Comparison of ENCODE assay signal across 11 cellular contexts in genomic region chr6:10402648-10403311, GRCh38. TPM values are rescaled to one million over a fixed set of nuclear protein-coding genes. Genes with fewer than 3 reads are reported as not detected.
DNase-seq lines count a peak whose midpoint lies in the region; ATAC-seq and TF ChIP-seq lines count a peak whose summit lies in the region.
"Had no signal": no experiment of that assay in that cellular context is flagged by ENCODE, and none has a peak within 500 bp of the region (broad histone marks: within the 10 kb centered on the region; RNA-seq: fewer than 3 reads in every experiment).

No MANE protein-coding gene starts in this region.

- H3F3A ChIP-seq in OCI-LY1 (ENCODE audit: insufficient read depth, low read length), result no peaks in the 10 kb centered on the region

- H3K9me3 ChIP-seq in OCI-LY1 (ENCODE audit: low read length) (no peaks in the 10 kb centered on the region), WERI-Rb-1 (ENCODE audit: severe bottlenecking) (no peaks in the 10 kb centered on the region)

- H3K9ac ChIP-seq in OCI-LY1 (ENCODE audit: low read length), result peak overlapping the region; percentile 91; the same call in 1 of the 2 replicates

- H3K4me3 Mint-ChIP-seq in activated CD4-positive, alpha-beta T cell treated with anti-CD3 and anti-CD28 coated beads, Interleukin-2, amount 10 ng/mL, durations not matched to agents 24 days and 14 days, result peak overlapping the region; percentile 80
- peak overlapping the region; percentile 78 for H3K4me3 Mint-ChIP-seq in central memory CD8-positive, alpha-beta T cell
- H3K4me3 Mint-ChIP-seq in progenitor cell of endocrine pancreas (ENCODE audit: low read depth), result peak overlapping the region; percentile 75

- H3K4me3 ChIP-seq in OCI-LY1 (ENCODE audit: low read depth, low read length, poor library complexity, severe bottlenecking) (peak overlapping the region; percentile 89), WERI-Rb-1 (ENCODE audit: low read depth, low read length) (no peak overlapping the region), dorsolateral prefrontal cortex (peak overlapping the region in 5 of 59 donors; percentile 52 to 72 (median 66))

- peak overlapping the region; percentile 99 for H3K4me2 ChIP-seq in OCI-LY1 (ENCODE audit: low read length)

- peak overlapping the region; percentile 61 for H3K27ac Mint-ChIP-seq in activated CD4-positive, alpha-beta T cell treated with anti-CD3 and anti-CD28 coated beads, Interleukin-2, amount 10 ng/mL, durations not matched to agents 24 days and 14 days
- H3K27ac Mint-ChIP-seq in central memory CD8-positive, alpha-beta T cell (ENCODE audit: low read depth), result no peak overlapping the region
- no peak overlapping the region for H3K27ac Mint-ChIP-seq in progenitor cell of endocrine pancreas

- TF ChIP-seq CTCF in OCI-LY1 (IDR thresholded peaks at IDR 0.05; ENCODE audit: low read length) (no peak), progenitor cell of endocrine pancreas (IDR thresholded peaks at IDR 0.05; ENCODE audit: unreplicated experiment) (no peak), WERI-Rb-1 (IDR thresholded peaks at IDR 0.05; ENCODE audit: low read depth, low read length) (no peak), dorsolateral prefrontal cortex (IDR thresholded peaks at IDR 0.05 in 54 of 56, conservative IDR thresholded peaks at IDR 0.05 in 2 of 56; ENCODE audit: low read depth in 1 of 56, partially characterized antibody in 56 of 56) (no peak)

- H3K4me1 ChIP-seq in OCI-LY1 (ENCODE audit: insufficient read depth, low read length, severe bottlenecking), result peaks cover 33% of the 10 kb centered on the region

- peaks cover 31% of the 10 kb centered on the region for H3K9me3 Mint-ChIP-seq in activated CD4-positive, alpha-beta T cell treated with anti-CD3 and anti-CD28 coated beads, Interleukin-2, amount 10 ng/mL, durations not matched to agents 24 days and 14 days
- peaks cover 17% of the 10 kb centered on the region for H3K9me3 Mint-ChIP-seq in central memory CD8-positive, alpha-beta T cell
- H3K9me3 Mint-ChIP-seq in progenitor cell of endocrine pancreas (ENCODE audit: low read depth), result no peaks in the 10 kb centered on the region

- no peak for ATAC-seq in central memory CD8-positive, alpha-beta T cell (replicated peaks; ENCODE audit: extremely low read depth, poor library complexity, severe bottlenecking)

- H3K27me3 Mint-ChIP-seq in activated CD4-positive, alpha-beta T cell treated with anti-CD3 and anti-CD28 coated beads, Interleukin-2, amount 10 ng/mL, durations not matched to agents 24 days and 14 days, result peaks cover 74% of the 10 kb centered on the region
- H3K27me3 Mint-ChIP-seq in central memory CD8-positive, alpha-beta T cell, result peaks cover 55% of the 10 kb centered on the region
- H3K27me3 Mint-ChIP-seq in progenitor cell of endocrine pancreas, result peaks cover 93% of the 10 kb centered on the region

- H3K9me2 ChIP-seq in OCI-LY1 (ENCODE audit: low read depth, low read length), result no peaks in the 10 kb centered on the region

- H3K4me1 Mint-ChIP-seq in activated CD4-positive, alpha-beta T cell treated with anti-CD3 and anti-CD28 coated beads, Interleukin-2, amount 10 ng/mL, durations not matched to agents 24 days and 14 days, result peaks cover 4% of the 10 kb centered on the region
- H3K4me1 Mint-ChIP-seq in central memory CD8-positive, alpha-beta T cell, result peaks cover 6% of the 10 kb centered on the region
- H3K4me1 Mint-ChIP-seq in progenitor cell of endocrine pancreas (ENCODE audit: low read depth), result peaks cover 8% of the 10 kb centered on the region

- H2AFZ ChIP-seq in OCI-LY1 (ENCODE audit: low read length), result peak overlapping the region; percentile 97

- intact Hi-C loops in activated CD4-positive, alpha-beta T cell treated with anti-CD3 and anti-CD28 coated beads, Interleukin-2, amount 10 ng/mL, durations not matched to agents 24 days and 14 days (cut with micrococcal nuclease), result loop anchor here (10.0 kb wide), 1 partner anchor 322 kb away; the partner anchor contains the start of gene TMEM14C
- intact Hi-C loops in dorsolateral prefrontal cortex (cut with DNase I), result loop anchor here in 1 of 2 donors (10.0 kb wide), 1 partner anchor 258 kb away; no protein-coding TSS in a partner anchor

- H3K27me3 ChIP-seq in OCI-LY1 (ENCODE audit: insufficient read depth, low read length), result no peaks in the 10 kb centered on the region
- no peaks in the 10 kb centered on the region for H3K27me3 ChIP-seq in WERI-Rb-1 (ENCODE audit: insufficient read depth, low read depth, severe bottlenecking)
- H3K27me3 ChIP-seq in dorsolateral prefrontal cortex, result peaks cover 0 to 100% (median 92%) of the 10 kb centered on the region in 45 donors

- no peaks in the 10 kb centered on the region for H4K20me1 ChIP-seq in OCI-LY1 (ENCODE audit: insufficient read depth, low read length)

- peaks cover 9% of the 10 kb centered on the region for H3K36me3 Mint-ChIP-seq in activated CD4-positive, alpha-beta T cell treated with anti-CD3 and anti-CD28 coated beads, Interleukin-2, amount 10 ng/mL, durations not matched to agents 24 days and 14 days (ENCODE audit: low read depth)
- H3K36me3 Mint-ChIP-seq in central memory CD8-positive, alpha-beta T cell (ENCODE audit: insufficient read depth), result peaks cover 5% of the 10 kb centered on the region
- no peaks in the 10 kb centered on the region for H3K36me3 Mint-ChIP-seq in progenitor cell of endocrine pancreas (ENCODE audit: insufficient read depth)

- DNase-seq in activated CD4-positive, alpha-beta T cell treated with anti-CD3 and anti-CD28 coated beads, Interleukin-2, amount 10 ng/mL, durations not matched to agents 24 days and 14 days, result no peak
- no peak for DNase-seq in activated CD4-positive, alpha-beta T cell treated with anti-CD3 and anti-CD28 coated beads, Interleukin-2, amount 50 U/mL, for 1 hour
- no peak for DNase-seq in central memory CD8-positive, alpha-beta T cell (ENCODE audit: low spot score in 2 of 2)
- DNase-seq in progenitor cell of endocrine pancreas (ENCODE audit: low spot score, unreplicated experiment), result no peak
- no peak for DNase-seq in DMS79 (lab: John Stamatoyannopoulos, UW)
- no peak for DNase-seq in WERI-Rb-1
- no peak for DNase-seq in dorsolateral prefrontal cortex
- DNase-seq: KBM-7, NCI-H526, upper lobe of left lung had no signal

- H3K27ac ChIP-seq in OCI-LY1 (ENCODE audit: low read depth, low read length, poor library complexity, severe bottlenecking) (no peak overlapping the region), WERI-Rb-1 (no peak overlapping the region), dorsolateral prefrontal cortex (no peak overlapping the region)
- H3K27ac ChIP-seq: upper lobe of left lung had no signal

- H3K36me3 ChIP-seq in OCI-LY1 (ENCODE audit: insufficient read depth, low read length) (no peaks in the 10 kb centered on the region; the same call in 1 of the 2 replicates), WERI-Rb-1 (no peaks in the 10 kb centered on the region)
- H3K36me3 ChIP-seq: upper lobe of left lung had no signal

- H3K79me2 ChIP-seq in OCI-LY1 (ENCODE audit: insufficient read depth, low read length), result no peaks in the 10 kb centered on the region

RNA-seq across cellular contexts. Expression of gene TFAP2A, which starts 12.1 kb away (rescaled TPM):
- total RNA-seq in activated CD4-positive, alpha-beta T cell treated with anti-CD3 and anti-CD28 coated beads, Interleukin-2, amount 10 ng/mL, durations not matched to agents 24 days and 14 days, result not detected in 2 replicates
- total RNA-seq in progenitor cell of endocrine pancreas, result 4.7 and 10.0 TPM in 2 replicates
- total RNA-seq in dorsolateral prefrontal cortex, result 1 to 10 TPM in 10 of 120 experiments, under 1 TPM in 76, not detected in 34; 0.12 to 2.4 (median 0.52) TPM
